11 cellular contexts compared by ENCODE assay signal in genomic region chr6:43020052-43020705, GRCh38. TPM values are rescaled to one million over a fixed set of nuclear protein-coding genes. Genes with fewer than 3 reads are reported as not detected.
A peak's percentile ranks its signal among the peaks of the same experiment; 100 is the strongest.
DNase-seq lines count a peak whose midpoint lies in the region; ATAC-seq and TF ChIP-seq lines count a peak whose summit lies in the region.
"Had no signal": no experiment of that assay in that cellular context is flagged by ENCODE, and none has a peak within 500 bp of the region (broad histone marks: within the 10 kb centered on the region; RNA-seq: fewer than 3 reads in every experiment).

No MANE protein-coding gene starts in this region.

- H3K9me3 ChIP-seq in cardiac muscle cell (ENCODE audit: low read depth) (no peaks in the 10 kb centered on the region), mesodermal cell (ENCODE audit: control insufficient read depth, low read length) (no peaks in the 10 kb centered on the region), right atrium auricular region (no peaks in the 10 kb centered on the region)
- H3K9me3 ChIP-seq: Peyer's patch had no signal

- no peak for TF ChIP-seq CTCF in cardiac muscle cell (IDR thresholded peaks at IDR 0.05; ENCODE audit: low read depth, low read length)
- TF ChIP-seq CTCF in type B pancreatic cell (conservative IDR thresholded peaks at IDR 0.05), result no peak
- TF ChIP-seq CTCF in right atrium auricular region (IDR thresholded peaks at IDR 0.05), result no peak
- TF ChIP-seq CTCF in dorsolateral prefrontal cortex (IDR thresholded peaks at IDR 0.05 in 54 of 56, conservative IDR thresholded peaks at IDR 0.05 in 2 of 56; ENCODE audit: low read depth in 1 of 56, partially characterized antibody in 56 of 56), result no peak
- no peak for TF ChIP-seq CTCF in coronary artery (IDR thresholded peaks at IDR 0.05)

- H3K27me3 ChIP-seq in cardiac muscle cell (no peaks in the 10 kb centered on the region), right atrium auricular region (no peaks in the 10 kb centered on the region), dorsolateral prefrontal cortex (no peaks in the 10 kb centered on the region)
- H3K27me3 ChIP-seq: Peyer's patch had no signal

- H3K27me3 Mint-ChIP-seq in activated T-helper 17 cell treated with anti-CD3 and anti-CD28 coated beads, Interleukin-2, amount 50 U/mL, for 72 hours, result no peaks in the 10 kb centered on the region
- H3K27me3 Mint-ChIP-seq in type B pancreatic cell, result no peaks in the 10 kb centered on the region

- 80 to 92% methylated on average over 1 to 2 of the region's 3 CpGs for WGBS in mesodermal cell (ENCODE audit: insufficient coverage in 2 of 2), 2 experiments

- intact Hi-C loops in cardiac septum (cut with DNase I) (no loop called here), dorsolateral prefrontal cortex (cut with DNase I) (loop anchor here in 1 of 2 donors (5.0 kb wide), 1 partner anchor 38 kb away; the partner anchor contains the start of gene PPP2R5D)

- H3K27ac Mint-ChIP-seq in activated T-helper 17 cell treated with anti-CD3 and anti-CD28 coated beads, Interleukin-2, amount 50 U/mL, for 72 hours, result no peak overlapping the region
- H3K27ac Mint-ChIP-seq in type B pancreatic cell, result peak overlapping the region; percentile 80

- no peak overlapping the region for H3K4me3 ChIP-seq in cardiac muscle cell
- H3K4me3 ChIP-seq in mesodermal cell (ENCODE audit: extremely low read depth, insufficient read depth, low read length, poor library complexity, severe bottlenecking), result no peak overlapping the region
- H3K4me3 ChIP-seq in right atrium auricular region, result no peak overlapping the region
- H3K4me3 ChIP-seq in dorsolateral prefrontal cortex, result peak overlapping the region in 4 of 59 donors; percentile 67 to 99 (median 94)
- H3K4me3 ChIP-seq in coronary artery, result no peak overlapping the region

- no peak for ATAC-seq in activated T-helper 17 cell treated with anti-CD3 and anti-CD28 coated beads, Interleukin-2, amount 50 U/mL, for 72 hours (replicated peaks)

- H3K9me3 Mint-ChIP-seq in activated T-helper 17 cell treated with anti-CD3 and anti-CD28 coated beads, Interleukin-2, amount 50 U/mL, for 72 hours, result no peaks in the 10 kb centered on the region
- no peaks in the 10 kb centered on the region for H3K9me3 Mint-ChIP-seq in type B pancreatic cell

- DNase-seq in cardiac muscle cell (ENCODE audit: low read depth in 1 of 2, low spot score in 1 of 2), result no peak
- no peak for DNase-seq in cardiac septum (ENCODE audit: low spot score)
- no peak for DNase-seq in type B pancreatic cell (ENCODE audit: extremely low spot score, unreplicated experiment)
- no peak for DNase-seq in right atrium auricular region (ENCODE audit: low spot score)
- no peak for DNase-seq in dorsolateral prefrontal cortex
- DNase-seq in coronary artery (ENCODE audit: low spot score), result no peak
- DNase-seq: KBM-7; Peyer's patch; stimulated activated CD4-positive, alpha-beta T cell treated with anti-CD3 and anti-CD28 coated beads, Interleukin-2, amount 100 ng/mL, for 24 hours had no signal

- peak overlapping the region; percentile 86 for H3K4me3 Mint-ChIP-seq in activated T-helper 17 cell treated with anti-CD3 and anti-CD28 coated beads, Interleukin-2, amount 50 U/mL, for 72 hours
- H3K4me3 Mint-ChIP-seq in type B pancreatic cell, result peak overlapping the region; percentile 81

- H3K36me3 ChIP-seq in cardiac muscle cell, result peaks cover 29% of the 10 kb centered on the region
- H3K36me3 ChIP-seq in mesodermal cell (ENCODE audit: control insufficient read depth, insufficient read depth, low read length), result peaks cover 72% of the 10 kb centered on the region
- H3K36me3 ChIP-seq in right atrium auricular region, result peaks cover 42% of the 10 kb centered on the region

- H3K4me1 Mint-ChIP-seq in activated T-helper 17 cell treated with anti-CD3 and anti-CD28 coated beads, Interleukin-2, amount 50 U/mL, for 72 hours, result peaks cover 17% of the 10 kb centered on the region
- peaks cover 15% of the 10 kb centered on the region for H3K4me1 Mint-ChIP-seq in type B pancreatic cell (ENCODE audit: unreplicated experiment)

- H3K4me1 ChIP-seq in cardiac muscle cell (ENCODE audit: low read depth) (peaks cover 30% of the 10 kb centered on the region), mesodermal cell (ENCODE audit: control insufficient read depth, insufficient read depth, low read length, poor library complexity, severe bottlenecking) (peaks cover 27% of the 10 kb centered on the region), right atrium auricular region (peaks cover 0 to 65% of the 10 kb centered on the region in 2 donors)

- H3K36me3 Mint-ChIP-seq in activated T-helper 17 cell treated with anti-CD3 and anti-CD28 coated beads, Interleukin-2, amount 50 U/mL, for 72 hours (ENCODE audit: low read depth), result peaks cover 68% of the 10 kb centered on the region
- peaks cover 23% of the 10 kb centered on the region for H3K36me3 Mint-ChIP-seq in type B pancreatic cell

- H3K27ac ChIP-seq in cardiac muscle cell (peak overlapping the region; percentile 87), mesodermal cell (ENCODE audit: low read depth, low read length, severe bottlenecking) (peak overlapping the region; percentile 23), right atrium auricular region (no peak overlapping the region), dorsolateral prefrontal cortex (peak overlapping the region in 3 of 59 donors; percentile 72 to 86 (median 86)), coronary artery (peak overlapping the region in 1 of 2 donors; percentile 95)

RNA-seq across cellular contexts. Expression of gene RRP36, which starts 1.2 kb away (rescaled TPM):
- 67.3 and 108 TPM in 2 replicates for total RNA-seq in cardiac muscle cell
- polyA plus RNA-seq in cardiac muscle cell, result 63.8 and 77.1 TPM in 2 replicates
- total RNA-seq in cardiac septum, result 26.4 TPM
- total RNA-seq in activated T-helper 17 cell treated with anti-CD3 and anti-CD28 coated beads, Interleukin-2, amount 50 U/mL, for 72 hours, result 10 to 100 TPM; 31.4 to 78.1 TPM
- polyA plus RNA-seq in mesodermal cell (2013, experiment 1 of 2), result 79.8 TPM
- polyA plus RNA-seq in mesodermal cell (2013, experiment 2 of 2), result 80.5 TPM
- 51.7 and 56.7 TPM in 2 replicates for total RNA-seq in type B pancreatic cell (ENCODE audit: low replicate concordance)
- 10 to 100 TPM; 29.0 to 40.6 TPM for total RNA-seq in right atrium auricular region
- 10 to 100 TPM; 17.1 to 44.4 (median 35.3) TPM for total RNA-seq in dorsolateral prefrontal cortex

RNA-seq across cellular contexts. Expression of gene KLHDC3, which starts 6.1 kb away (rescaled TPM):
- 264 and 334 TPM in 2 replicates for total RNA-seq in cardiac muscle cell
- polyA plus RNA-seq in cardiac muscle cell, result 343 and 472 TPM in 2 replicates
- total RNA-seq in cardiac septum, result 74.9 TPM
- 10 to 100 TPM; 64.0 to 65.6 TPM for total RNA-seq in activated T-helper 17 cell treated with anti-CD3 and anti-CD28 coated beads, Interleukin-2, amount 50 U/mL, for 72 hours
- 145 TPM for polyA plus RNA-seq in mesodermal cell (2013, experiment 1 of 2)
- 121 TPM for polyA plus RNA-seq in mesodermal cell (2013, experiment 2 of 2)
- total RNA-seq in type B pancreatic cell (ENCODE audit: low replicate concordance), result 96.4 and 104 TPM in 2 replicates
- 100 to 1,000 TPM; 122 to 153 TPM for total RNA-seq in right atrium auricular region
- 100 to 1,000 TPM in 119 of 120 experiments, 10 to 100 TPM in 1; 89.7 to 318 (median 224) TPM for total RNA-seq in dorsolateral prefrontal cortex

RNA-seq across cellular contexts. Expression of gene MEA1, which starts 6.4 kb away (rescaled TPM):
- total RNA-seq in cardiac muscle cell, result 98.8 and 125 TPM in 2 replicates
- 173 and 227 TPM in 2 replicates for polyA plus RNA-seq in cardiac muscle cell
- 33.8 TPM for total RNA-seq in cardiac septum
- 10 to 100 TPM; 75.7 to 93.8 TPM for total RNA-seq in activated T-helper 17 cell treated with anti-CD3 and anti-CD28 coated beads, Interleukin-2, amount 50 U/mL, for 72 hours
- polyA plus RNA-seq in mesodermal cell (2013, experiment 1 of 2), result 89.0 TPM
- 75.8 TPM for polyA plus RNA-seq in mesodermal cell (2013, experiment 2 of 2)
- total RNA-seq in type B pancreatic cell (ENCODE audit: low replicate concordance), result 54.1 and 67.5 TPM in 2 replicates
- 10 to 100 TPM; 29.6 to 50.3 TPM for total RNA-seq in right atrium auricular region
- total RNA-seq in dorsolateral prefrontal cortex, result 10 to 100 TPM; 35.0 to 82.2 (median 58.5) TPM

RNA-seq across cellular contexts. Expression of gene CUL7, which starts 33.5 kb away (rescaled TPM):
- 43.5 and 65.8 TPM in 2 replicates for total RNA-seq in cardiac muscle cell
- 33.1 and 44.9 TPM in 2 replicates for polyA plus RNA-seq in cardiac muscle cell
- 11.0 TPM for total RNA-seq in cardiac septum
- 10 to 100 TPM; 11.4 to 22.3 TPM for total RNA-seq in activated T-helper 17 cell treated with anti-CD3 and anti-CD28 coated beads, Interleukin-2, amount 50 U/mL, for 72 hours
- polyA plus RNA-seq in mesodermal cell (2013, experiment 1 of 2), result 46.0 TPM
- 39.7 TPM for polyA plus RNA-seq in mesodermal cell (2013, experiment 2 of 2)
- 53.7 and 65.0 TPM in 2 replicates for total RNA-seq in type B pancreatic cell (ENCODE audit: low replicate concordance)
- total RNA-seq in right atrium auricular region, result 1 to 10 TPM; 6.5 to 9.0 TPM
- 10 to 100 TPM in 119 of 120 experiments, 1 to 10 TPM in 1; 9.9 to 23.3 (median 17.8) TPM for total RNA-seq in dorsolateral prefrontal cortex

RNA-seq across cellular contexts. Expression of gene PPP2R5D, which starts 35.8 kb away (rescaled TPM):
- total RNA-seq in cardiac muscle cell, result 58.2 and 70.0 TPM in 2 replicates
- polyA plus RNA-seq in cardiac muscle cell, result 48.8 and 74.4 TPM in 2 replicates
- 25.3 TPM for total RNA-seq in cardiac septum
- total RNA-seq in activated T-helper 17 cell treated with anti-CD3 and anti-CD28 coated beads, Interleukin-2, amount 50 U/mL, for 72 hours, result 10 to 100 TPM; 55.8 to 62.5 TPM
- 74.9 TPM for polyA plus RNA-seq in mesodermal cell (2013, experiment 1 of 2)
- polyA plus RNA-seq in mesodermal cell (2013, experiment 2 of 2), result 73.0 TPM
- 35.1 and 55.1 TPM in 2 replicates for total RNA-seq in type B pancreatic cell (ENCODE audit: low replicate concordance)
- total RNA-seq in right atrium auricular region, result 10 to 100 TPM; 32.8 to 41.1 TPM
- total RNA-seq in dorsolateral prefrontal cortex, result 10 to 100 TPM; 37.6 to 92.6 (median 66.9) TPM

Comparison
In these comparisons a context has a peak if more than half of its experiments do, and no peak if none do; other contexts are left out.
1. H3K27ac ChIP-seq: peak in cardiac muscle cell (single experiment) and mesodermal cell (single experiment); none in right atrium auricular region (0 of 2).